ENCODE assay signal across 23 cellular contexts in genomic region chr14:98219638-98220037, GRCh38.
A peak's percentile ranks its signal among the peaks of the same experiment; 100 is the strongest.
DNase-seq lines count a peak whose midpoint lies in the region; ATAC-seq and TF ChIP-seq lines count a peak whose summit lies in the region.
"Had no signal": no experiment of that assay in that cellular context is flagged by ENCODE, and none has a peak within 500 bp of the region (broad histone marks: within the 10 kb centered on the region; RNA-seq: fewer than 3 reads in every experiment).

No MANE protein-coding gene starts in this region.

- no peaks in the 10 kb centered on the region for H3K36me3 Mint-ChIP-seq in activated CD4-positive, alpha-beta memory T cell treated with anti-CD3 and anti-CD28 coated beads for 36 hours
- H3K36me3 Mint-ChIP-seq in activated CD4-positive, alpha-beta memory T cell treated with anti-CD3 and anti-CD28 coated beads, Interleukin-2, amount 10 ng/mL, durations not matched to agents 7 days and 5 days (ENCODE audit: low read depth): no peaks in the 10 kb centered on the region
- peaks cover 2% of the 10 kb centered on the region for H3K36me3 Mint-ChIP-seq in activated T-helper 1 cell treated with anti-CD3 and anti-CD28 coated beads, Interleukin-12 subunit alpha, Interleukin-12 subunit beta, Interleukin-2, Interleukin-4 antibody, amounts not matched to agents 30 ng/mL and 10 ng/mL and 1 ng/mL, durations not matched to agents 14 hours and 24 hours and 36 hours (ENCODE audit: low read depth)
- H3K36me3 Mint-ChIP-seq in stimulated activated effector memory CD8-positive, alpha-beta T cell treated with anti-CD3 and anti-CD28 coated beads, Interleukin-12 subunit alpha, Interleukin-12 subunit beta, amount 100 ng/mL, for 72 hours: no peaks in the 10 kb centered on the region
- H3K36me3 Mint-ChIP-seq: IgD-negative memory B cell had no signal

- ATAC-seq in stimulated activated effector memory CD8-positive, alpha-beta T cell treated with anti-CD3 and anti-CD28 coated beads, Interleukin-12 subunit alpha, Interleukin-12 subunit beta, amount 100 ng/mL, for 72 hours: peak; percentile 91
- ATAC-seq: A549 had no signal

- H3K27ac Mint-ChIP-seq in activated CD4-positive, alpha-beta memory T cell treated with anti-CD3 and anti-CD28 coated beads for 36 hours: no peak overlapping the region
- H3K27ac Mint-ChIP-seq in activated CD4-positive, alpha-beta memory T cell treated with anti-CD3 and anti-CD28 coated beads, Interleukin-2, amount 10 ng/mL, durations not matched to agents 7 days and 5 days: no peak overlapping the region
- peak overlapping the region; percentile 55 for H3K27ac Mint-ChIP-seq in activated T-helper 1 cell treated with anti-CD3 and anti-CD28 coated beads, Interleukin-12 subunit alpha, Interleukin-12 subunit beta, Interleukin-2, Interleukin-4 antibody, amounts not matched to agents 30 ng/mL and 10 ng/mL and 1 ng/mL, durations not matched to agents 14 hours and 24 hours and 36 hours
- no peak overlapping the region for H3K27ac Mint-ChIP-seq in stimulated activated effector memory CD8-positive, alpha-beta T cell treated with anti-CD3 and anti-CD28 coated beads, Interleukin-12 subunit alpha, Interleukin-12 subunit beta, amount 100 ng/mL, for 72 hours
- H3K27ac Mint-ChIP-seq: IgD-negative memory B cell had no signal

- POLR2A ChIA-PET in activated CD4-positive, alpha-beta memory T cell treated with anti-CD3 and anti-CD28 coated beads for 36 hours (lab: Charles Lee): no interaction called here
- POLR2A ChIA-PET in activated CD4-positive, alpha-beta memory T cell treated with anti-CD3 and anti-CD28 coated beads, Interleukin-2, amount 10 ng/mL, durations not matched to agents 7 days and 5 days (lab: Charles Lee): no interaction called here

- no peak for TF ChIP-seq EP300 in transverse colon (IDR thresholded peaks at IDR 0.05; ENCODE audit: low read depth)

- 92% methylated on average over 5 of the region's 5 CpGs; no CpG with 5 or more reads in 1 of the 2 donors for WGBS in transverse colon (ENCODE audit: low coverage in 1 of 2), 2 donors
- 99% methylated on average over 5 of the region's 5 CpGs for WGBS in prostate gland

- TF ChIP-seq CTCF in transverse colon (IDR thresholded peaks at IDR 0.05) (no peak), prostate gland (IDR thresholded peaks at IDR 0.05) (no peak)

- intact Hi-C loops in activated CD4-positive, alpha-beta memory T cell treated with anti-CD3 and anti-CD28 coated beads for 36 hours (cut with micrococcal nuclease): loop anchor here (1.0 to 5.0 kb wide), 4 partner anchors 10 to 1053 kb away; partner anchors contain the start of gene BCL11B
- intact Hi-C loops in activated T-helper 1 cell treated with anti-CD3 and anti-CD28 coated beads, Interleukin-12 subunit alpha, Interleukin-12 subunit beta, Interleukin-2, Interleukin-4 antibody, amounts not matched to agents 30 ng/mL and 10 ng/mL and 1 ng/mL, durations not matched to agents 14 hours and 24 hours and 36 hours (cut with micrococcal nuclease): loop anchor here (2.0 to 10.0 kb wide), 2 partner anchors 15 to 965 kb away; no protein-coding TSS in a partner anchor
- intact Hi-C loops in transverse colon (cut with DNase I; ENCODE audit: low total_unique reads) (no loop called here), prostate gland (cut with DNase I) (no loop called here)

- H3K4me3 Mint-ChIP-seq in activated CD4-positive, alpha-beta memory T cell treated with anti-CD3 and anti-CD28 coated beads for 36 hours: peak overlapping the region; percentile 36
- no peak overlapping the region for H3K4me3 Mint-ChIP-seq in activated CD4-positive, alpha-beta memory T cell treated with anti-CD3 and anti-CD28 coated beads, Interleukin-2, amount 10 ng/mL, durations not matched to agents 7 days and 5 days
- H3K4me3 Mint-ChIP-seq in activated T-helper 1 cell treated with anti-CD3 and anti-CD28 coated beads, Interleukin-12 subunit alpha, Interleukin-12 subunit beta, Interleukin-2, Interleukin-4 antibody, amounts not matched to agents 30 ng/mL and 10 ng/mL and 1 ng/mL, durations not matched to agents 14 hours and 24 hours and 36 hours: no peak overlapping the region
- H3K4me3 Mint-ChIP-seq in stimulated activated effector memory CD8-positive, alpha-beta T cell treated with anti-CD3 and anti-CD28 coated beads, Interleukin-12 subunit alpha, Interleukin-12 subunit beta, amount 100 ng/mL, for 72 hours: no peak overlapping the region
- H3K4me3 Mint-ChIP-seq: CD4-positive, alpha-beta T cell; IgD-negative memory B cell had no signal

- CTCF ChIA-PET in activated CD4-positive, alpha-beta memory T cell treated with anti-CD3 and anti-CD28 coated beads for 36 hours (lab: Charles Lee): no interaction called here
- CTCF ChIA-PET in activated CD4-positive, alpha-beta memory T cell treated with anti-CD3 and anti-CD28 coated beads, Interleukin-2, amount 10 ng/mL, durations not matched to agents 7 days and 5 days (lab: Charles Lee): no interaction called here

- no peak overlapping the region for H3K4me3 ChIP-seq in transverse colon
- H3K4me3 ChIP-seq in prostate gland: no peak overlapping the region
- H3K4me3 ChIP-seq: A549, MG63, PC-9 had no signal

- no peaks in the 10 kb centered on the region for H3K27me3 ChIP-seq in transverse colon
- H3K27me3 ChIP-seq in prostate gland (replicated peaks; ENCODE audit: insufficient read depth): no peaks in the 10 kb centered on the region
- H3K27me3 ChIP-seq: MG63 had no signal

- H3K27ac ChIP-seq in transverse colon (no peak overlapping the region), prostate gland (no peak overlapping the region)
- H3K27ac ChIP-seq: A549, PC-9, RWPE1 had no signal

- no peaks in the 10 kb centered on the region for H3K4me1 ChIP-seq in transverse colon
- H3K4me1 ChIP-seq in prostate gland (replicated peaks): no peaks in the 10 kb centered on the region
- H3K4me1 ChIP-seq: A549 had no signal

- H3K9me3 ChIP-seq in transverse colon (no peaks in the 10 kb centered on the region), prostate gland (no peaks in the 10 kb centered on the region)
- H3K9me3 ChIP-seq: A549, MG63 had no signal

- no peaks in the 10 kb centered on the region for H3K27me3 Mint-ChIP-seq in activated CD4-positive, alpha-beta memory T cell treated with anti-CD3 and anti-CD28 coated beads for 36 hours
- peaks cover 2% of the 10 kb centered on the region for H3K27me3 Mint-ChIP-seq in activated CD4-positive, alpha-beta memory T cell treated with anti-CD3 and anti-CD28 coated beads, Interleukin-2, amount 10 ng/mL, durations not matched to agents 7 days and 5 days
- H3K27me3 Mint-ChIP-seq in activated T-helper 1 cell treated with anti-CD3 and anti-CD28 coated beads, Interleukin-12 subunit alpha, Interleukin-12 subunit beta, Interleukin-2, Interleukin-4 antibody, amounts not matched to agents 30 ng/mL and 10 ng/mL and 1 ng/mL, durations not matched to agents 14 hours and 24 hours and 36 hours (ENCODE audit: insufficient read depth): peaks cover 4% of the 10 kb centered on the region
- H3K27me3 Mint-ChIP-seq: CD4-positive, alpha-beta T cell; IgD-negative memory B cell had no signal

- DNase-seq in activated CD4-positive, alpha-beta memory T cell treated with anti-CD3 and anti-CD28 coated beads for 36 hours: peak; percentile 60
- DNase-seq in activated CD4-positive, alpha-beta memory T cell treated with anti-CD3 and anti-CD28 coated beads, Interleukin-2, amount 10 ng/mL, durations not matched to agents 7 days and 5 days: no peak
- DNase-seq in stimulated activated CD4-positive, alpha-beta T cell treated with anti-CD3 and anti-CD28 coated beads, Interleukin-15, amount 100 ng/mL, for 24 hours: peak; percentile 44
- DNase-seq in stimulated activated CD4-positive, alpha-beta T cell treated with anti-CD3 and anti-CD28 coated beads, Interleukin-4, amount 100 ng/mL, for 4 hours: no peak
- no peak for DNase-seq in activated T-helper 1 cell treated with anti-CD3 and anti-CD28 coated beads, Interleukin-12 subunit alpha, Interleukin-12 subunit beta, Interleukin-2, Interleukin-4 antibody, amounts not matched to agents 30 ng/mL and 10 ng/mL and 1 ng/mL, durations not matched to agents 14 hours and 24 hours and 36 hours (ENCODE audit: low spot score)
- DNase-seq in stimulated activated effector memory CD8-positive, alpha-beta T cell treated with anti-CD3 and anti-CD28 coated beads, Interleukin-12 subunit alpha, Interleukin-12 subunit beta, amount 100 ng/mL, for 72 hours (ENCODE audit: low spot score in 2 of 2): peak in 1 of 2 donors; percentile 61
- DNase-seq in transverse colon (no peak), prostate gland (ENCODE audit: low spot score) (no peak)
- DNase-seq: Calu3; CD4-positive, alpha-beta T cell; EL; GOT3; Kasumi-1; MG63; NCI-H1048; NCI-H1436 treated with DMSO at 0.1 percent for 48 hours; NCI-H2029; NCI-H345; NCI-H524 treated with DMSO at 0.1 percent for 48 hours; PC-9 had no signal

- in situ Hi-C loops in transverse colon (cut with MboI; ENCODE audit: low pct_ligation_motif_present in 1 of 4, low pct_unique_long_range_greater_than_20kb in 1 of 4, low sequenced_read_pairs in 3 of 4): no loop called here

- H3K36me3 ChIP-seq in transverse colon: no peaks in the 10 kb centered on the region
- no peaks in the 10 kb centered on the region for H3K36me3 ChIP-seq in prostate gland
- H3K36me3 ChIP-seq: MG63 had no signal

- no peak for TF ChIP-seq POLR2A in transverse colon (IDR thresholded peaks at IDR 0.05)
- TF ChIP-seq POLR2A in prostate gland (IDR thresholded peaks at IDR 0.05): no peak

- no peaks in the 10 kb centered on the region for H3K9me3 Mint-ChIP-seq in activated CD4-positive, alpha-beta memory T cell treated with anti-CD3 and anti-CD28 coated beads for 36 hours
- no peaks in the 10 kb centered on the region for H3K9me3 Mint-ChIP-seq in activated CD4-positive, alpha-beta memory T cell treated with anti-CD3 and anti-CD28 coated beads, Interleukin-2, amount 10 ng/mL, durations not matched to agents 7 days and 5 days
- H3K9me3 Mint-ChIP-seq in activated T-helper 1 cell treated with anti-CD3 and anti-CD28 coated beads, Interleukin-12 subunit alpha, Interleukin-12 subunit beta, Interleukin-2, Interleukin-4 antibody, amounts not matched to agents 30 ng/mL and 10 ng/mL and 1 ng/mL, durations not matched to agents 14 hours and 24 hours and 36 hours: no peaks in the 10 kb centered on the region
- H3K9me3 Mint-ChIP-seq in stimulated activated effector memory CD8-positive, alpha-beta T cell treated with anti-CD3 and anti-CD28 coated beads, Interleukin-12 subunit alpha, Interleukin-12 subunit beta, amount 100 ng/mL, for 72 hours: no peaks in the 10 kb centered on the region
- H3K9me3 Mint-ChIP-seq: CD4-positive, alpha-beta T cell had no signal

- H3K4me1 Mint-ChIP-seq in activated CD4-positive, alpha-beta memory T cell treated with anti-CD3 and anti-CD28 coated beads for 36 hours (ENCODE audit: low read depth): peaks cover 38% of the 10 kb centered on the region
- H3K4me1 Mint-ChIP-seq in activated CD4-positive, alpha-beta memory T cell treated with anti-CD3 and anti-CD28 coated beads, Interleukin-2, amount 10 ng/mL, durations not matched to agents 7 days and 5 days: peaks cover 27% of the 10 kb centered on the region
- H3K4me1 Mint-ChIP-seq in activated T-helper 1 cell treated with anti-CD3 and anti-CD28 coated beads, Interleukin-12 subunit alpha, Interleukin-12 subunit beta, Interleukin-2, Interleukin-4 antibody, amounts not matched to agents 30 ng/mL and 10 ng/mL and 1 ng/mL, durations not matched to agents 14 hours and 24 hours and 36 hours (ENCODE audit: low read depth): peaks cover 21% of the 10 kb centered on the region
- peaks cover 25% of the 10 kb centered on the region for H3K4me1 Mint-ChIP-seq in stimulated activated effector memory CD8-positive, alpha-beta T cell treated with anti-CD3 and anti-CD28 coated beads, Interleukin-12 subunit alpha, Interleukin-12 subunit beta, amount 100 ng/mL, for 72 hours
- H3K4me1 Mint-ChIP-seq: IgD-negative memory B cell had no signal

Comparison
In these comparisons a context has a peak if more than half of its experiments do, and no peak if none do; other contexts are left out.
1. DNase-seq: peak in activated CD4-positive, alpha-beta memory T cell treated with anti-CD3 and anti-CD28 coated beads for 36 hours (single experiment) and stimulated activated CD4-positive, alpha-beta T cell treated with anti-CD3 and anti-CD28 coated beads, Interleukin-15, amount 100 ng/mL, for 24 hours (single experiment); none in activated CD4-positive, alpha-beta memory T cell treated with anti-CD3 and anti-CD28 coated beads, Interleukin-2, amount 10 ng/mL, durations not matched to agents 7 days and 5 days (single experiment), stimulated activated CD4-positive, alpha-beta T cell treated with anti-CD3 and anti-CD28 coated beads, Interleukin-4, amount 100 ng/mL, for 4 hours (0 of 2), activated T-helper 1 cell treated with anti-CD3 and anti-CD28 coated beads, Interleukin-12 subunit alpha, Interleukin-12 subunit beta, Interleukin-2, Interleukin-4 antibody, amounts not matched to agents 30 ng/mL and 10 ng/mL and 1 ng/mL, durations not matched to agents 14 hours and 24 hours and 36 hours (single experiment), transverse colon (single experiment) and prostate gland (single experiment).
2. intact Hi-C loops: an anchor here in activated CD4-positive, alpha-beta memory T cell treated with anti-CD3 and anti-CD28 coated beads for 36 hours (1.0 to 5.0 kb wide) and activated T-helper 1 cell treated with anti-CD3 and anti-CD28 coated beads, Interleukin-12 subunit alpha, Interleukin-12 subunit beta, Interleukin-2, Interleukin-4 antibody, amounts not matched to agents 30 ng/mL and 10 ng/mL and 1 ng/mL, durations not matched to agents 14 hours and 24 hours and 36 hours (2.0 to 10.0 kb wide); none called in transverse colon and prostate gland.